In genomic region chr2:150174396-150174795, GRCh38 we compare ENCODE assay signal across 11 cellular contexts.
DNase-seq lines count a peak whose midpoint lies in the region; ATAC-seq and TF ChIP-seq lines count a peak whose summit lies in the region.
"Had no signal": no experiment of that assay in that cellular context is flagged by ENCODE, and none has a peak within 500 bp of the region (broad histone marks: within the 10 kb centered on the region; RNA-seq: fewer than 3 reads in every experiment).

No MANE protein-coding gene starts in this region.

- H3K27ac ChIP-seq in PC-3 (ENCODE audit: low read length), result peak overlapping the region; percentile 66
- no peak overlapping the region for H3K27ac ChIP-seq in CD8-positive, alpha-beta T cell (ENCODE audit: low read depth, low read length)
- H3K27ac ChIP-seq: BLaER1 had no signal

- H2AFZ ChIP-seq in PC-3 (ENCODE audit: low read length), result no peak overlapping the region

- H3K9ac ChIP-seq in PC-3 (ENCODE audit: low read length), result no peak overlapping the region; the same call in 1 of the 2 replicates
- H3K9ac ChIP-seq: BLaER1 had no signal

- H3K9me3 Mint-ChIP-seq in Calu3 (ENCODE audit: low read depth, unreplicated experiment), result peaks cover 3% of the 10 kb centered on the region
- H3K9me3 Mint-ChIP-seq in stimulated activated naive CD8-positive, alpha-beta T cell treated with anti-CD3 and anti-CD28 coated beads, Interleukin-15, amount 100 ng/mL, for 72 hours, result peaks cover 10 to 21% of the 10 kb centered on the region in 2 donors
- H3K9me3 Mint-ChIP-seq in CD8-positive, alpha-beta T cell, result peaks cover 8% of the 10 kb centered on the region

- ATAC-seq in PC-3 (peak; percentile 82), left colon (peak; percentile 67), GM21423 (IDR thresholded peaks at IDR 0.05; ENCODE audit: unreplicated experiment) (no peak)
- ATAC-seq in stimulated activated naive CD8-positive, alpha-beta T cell treated with anti-CD3 and anti-CD28 coated beads, Interleukin-15, amount 100 ng/mL, for 72 hours, result no peak
- ATAC-seq in CD8-positive, alpha-beta T cell, result no peak
- ATAC-seq: K562 had no signal

- H4K20me1 ChIP-seq in PC-3 (ENCODE audit: low read length), result no peaks in the 10 kb centered on the region
- H4K20me1 ChIP-seq: BLaER1 had no signal

- peak overlapping the region; percentile 25; the same call in 1 of the 2 replicates for H3K4me2 ChIP-seq in PC-3 (ENCODE audit: low read length)
- H3K4me2 ChIP-seq: BLaER1 had no signal

- H3K36me3 Mint-ChIP-seq in Calu3 (ENCODE audit: insufficient read depth, unreplicated experiment), result no peaks in the 10 kb centered on the region
- H3K36me3 Mint-ChIP-seq in CD8-positive, alpha-beta T cell, result no peaks in the 10 kb centered on the region

- no peaks in the 10 kb centered on the region for H3K36me3 ChIP-seq in PC-3 (ENCODE audit: low read depth, low read length)
- no peaks in the 10 kb centered on the region for H3K36me3 ChIP-seq in CD8-positive, alpha-beta T cell (ENCODE audit: insufficient read depth, low read length)
- H3K36me3 ChIP-seq: BLaER1, HAP-1 had no signal

- intact Hi-C loops in Calu3 (cut with micrococcal nuclease; ENCODE audit: unreplicated experiment) (no loop called here), PC-3 (cut with micrococcal nuclease) (loop anchor here (1.0 to 2.0 kb wide), 2 partner anchors 185 to 578 kb away; no protein-coding TSS in a partner anchor), left colon (cut with DNase I, micrococcal nuclease) (no loop called here)
- intact Hi-C loops in CD8-positive, alpha-beta T cell (cut with DNase I, micrococcal nuclease), result no loop called here

- H3K9me3 ChIP-seq in PC-3 (ENCODE audit: low read length), result no peaks in the 10 kb centered on the region
- no peaks in the 10 kb centered on the region for H3K9me3 ChIP-seq in CD8-positive, alpha-beta T cell (ENCODE audit: low read length)
- H3K9me3 ChIP-seq: HAP-1 had no signal

- no TSS peak for BruUV-seq in Calu3 (replicated peaks; lab: Mats Ljungman, UMichigan)
- no TSS peak for BruUV-seq in PC-3 (replicated peaks; lab: Mats Ljungman, UMichigan)

- H3K4me1 ChIP-seq in PC-3 (ENCODE audit: insufficient read depth, low read length), result peaks cover 32% of the 10 kb centered on the region
- H3K4me1 ChIP-seq in CD8-positive, alpha-beta T cell (ENCODE audit: insufficient read depth, low read length), result no peaks in the 10 kb centered on the region

- H3K9me2 ChIP-seq in PC-3 (replicated peaks; ENCODE audit: low read length), result no peaks in the 10 kb centered on the region

- peak overlapping the region; percentile 17 for H3K27ac Mint-ChIP-seq in Calu3 (ENCODE audit: unreplicated experiment)
- no peak overlapping the region for H3K27ac Mint-ChIP-seq in stimulated activated naive CD8-positive, alpha-beta T cell treated with anti-CD3 and anti-CD28 coated beads, Interleukin-15, amount 100 ng/mL, for 72 hours
- H3K27ac Mint-ChIP-seq in CD8-positive, alpha-beta T cell, result no peak overlapping the region

- POLR2A ChIA-PET in PC-3 (lab: Charles Lee; ENCODE audit: unreplicated experiment), result no interaction called here
- POLR2A ChIA-PET in CD8-positive, alpha-beta T cell (lab: Charles Lee), result no interaction called here

- H3K4me1 Mint-ChIP-seq in Calu3 (ENCODE audit: low read depth, unreplicated experiment), result peaks cover 63% of the 10 kb centered on the region
- H3K4me1 Mint-ChIP-seq in stimulated activated naive CD8-positive, alpha-beta T cell treated with anti-CD3 and anti-CD28 coated beads, Interleukin-15, amount 100 ng/mL, for 72 hours, result no peaks in the 10 kb centered on the region
- H3K4me1 Mint-ChIP-seq in CD8-positive, alpha-beta T cell (ENCODE audit: low read depth), result no peaks in the 10 kb centered on the region

- DNase-seq in Calu3, result no peak
- peak; percentile 51 for DNase-seq in PC-3
- DNase-seq in left colon, result no peak
- DNase-seq in stimulated activated naive CD8-positive, alpha-beta T cell treated with anti-CD3 and anti-CD28 coated beads, Interleukin-15, amount 100 ng/mL, for 72 hours, result no peak
- DNase-seq in CD8-positive, alpha-beta T cell, result no peak
- DNase-seq in superior temporal gyrus (ENCODE audit: extremely low spot score), result no peak
- DNase-seq: DMS 273 treated with DMSO at 0.1 percent for 48 hours had no signal

- H3K79me2 ChIP-seq in PC-3 (ENCODE audit: low read length), result no peaks in the 10 kb centered on the region

- H3K27me3 ChIP-seq in PC-3 (ENCODE audit: low read length), result no peaks in the 10 kb centered on the region
- H3K27me3 ChIP-seq in CD8-positive, alpha-beta T cell (ENCODE audit: insufficient read depth, low read length), result no peaks in the 10 kb centered on the region
- H3K27me3 ChIP-seq: BLaER1 had no signal

- TF ChIP-seq CTCF in Calu3 (IDR thresholded peaks at IDR 0.05; ENCODE audit: unreplicated experiment), result no peak
- TF ChIP-seq CTCF in PC-3 (conservative IDR thresholded peaks at IDR 0.05; ENCODE audit: low read depth, low read length), result no peak
- no peak for TF ChIP-seq CTCF in CD8-positive, alpha-beta T cell (IDR thresholded peaks at IDR 0.05)

- CTCF ChIA-PET in Calu3 (lab: Charles Lee), result interaction anchor here (1.5 kb wide), 1 partner anchor 34 kb away, joined by 3 read pairs; no protein-coding TSS in a partner anchor
- CTCF ChIA-PET in PC-3 (lab: Charles Lee), result interaction anchor here (0.7 kb wide), 2 partner anchors 32 to 398 kb away, joined by 3 to 4 read pairs; no protein-coding TSS in a partner anchor
- CTCF ChIA-PET in CD8-positive, alpha-beta T cell (lab: Charles Lee), result no interaction called here

- H3K27me3 Mint-ChIP-seq in Calu3 (ENCODE audit: unreplicated experiment), result no peaks in the 10 kb centered on the region
- H3K27me3 Mint-ChIP-seq in stimulated activated naive CD8-positive, alpha-beta T cell treated with anti-CD3 and anti-CD28 coated beads, Interleukin-15, amount 100 ng/mL, for 72 hours, result no peaks in the 10 kb centered on the region
- H3K27me3 Mint-ChIP-seq in CD8-positive, alpha-beta T cell (ENCODE audit: low read depth), result no peaks in the 10 kb centered on the region

- no peak overlapping the region for H3K4me3 Mint-ChIP-seq in Calu3 (ENCODE audit: low read depth, unreplicated experiment)
- no peak overlapping the region for H3K4me3 Mint-ChIP-seq in stimulated activated naive CD8-positive, alpha-beta T cell treated with anti-CD3 and anti-CD28 coated beads, Interleukin-15, amount 100 ng/mL, for 72 hours
- H3K4me3 Mint-ChIP-seq in CD8-positive, alpha-beta T cell, result no peak overlapping the region

- H3K4me3 ChIP-seq in PC-3 (ENCODE audit: low read length), result no peak overlapping the region
- no peak overlapping the region for H3K4me3 ChIP-seq in CD8-positive, alpha-beta T cell (ENCODE audit: low read depth, low read length)
- H3K4me3 ChIP-seq: BLaER1, HAP-1, K562 had no signal

- H3F3A ChIP-seq in PC-3 (ENCODE audit: low read length, unreplicated experiment), result no peaks in the 10 kb centered on the region

Comparison
In these comparisons a context has a peak if more than half of its experiments do, and no peak if none do; other contexts are left out.
1. ATAC-seq: peak in PC-3 (single experiment) and left colon (single experiment); none in stimulated activated naive CD8-positive, alpha-beta T cell treated with anti-CD3 and anti-CD28 coated beads, Interleukin-15, amount 100 ng/mL, for 72 hours (single experiment), CD8-positive, alpha-beta T cell (single experiment) and GM21423 (single experiment).